ENCODE assay signal across 1 cellular context in the genomic region with DNA sequence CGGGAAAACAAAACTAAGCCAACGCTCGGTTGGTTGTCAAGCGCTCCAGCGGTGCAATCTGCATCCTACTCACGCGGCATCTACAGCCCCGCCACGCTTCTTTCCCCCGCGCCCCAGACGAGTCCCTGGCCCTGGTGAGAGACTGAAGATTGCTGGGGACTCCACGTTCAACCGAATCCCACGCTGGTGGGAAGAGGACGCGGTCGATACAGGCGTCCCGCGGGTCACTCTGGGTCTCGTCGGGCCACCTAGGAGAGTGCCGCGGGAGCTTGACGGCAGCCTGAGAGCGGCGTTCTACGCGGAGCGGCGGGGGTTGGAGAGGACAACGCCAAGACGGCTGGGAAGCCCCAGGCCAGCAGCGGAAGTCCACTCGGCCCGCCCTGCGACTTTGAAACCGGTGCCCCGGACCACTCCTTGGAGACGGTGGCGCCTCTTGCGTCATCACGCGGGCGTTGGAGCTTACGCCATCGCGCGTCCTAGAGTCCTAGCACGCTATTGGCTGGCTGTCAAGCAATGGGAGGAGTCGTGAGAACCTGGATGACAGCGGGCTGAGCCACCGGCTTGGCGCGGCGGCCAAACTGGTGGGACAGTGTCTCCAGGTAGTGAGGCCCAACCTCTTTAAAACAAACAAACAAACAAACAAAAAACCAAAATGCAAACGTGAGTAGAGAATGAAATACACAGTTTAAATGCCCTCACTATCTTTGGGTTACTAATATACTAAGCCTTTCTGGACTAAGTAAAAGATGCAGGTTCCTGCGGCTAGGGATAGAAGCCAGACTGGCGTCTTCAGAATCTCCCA.
A peak's percentile ranks its signal among the peaks of the same experiment; 100 is the strongest.
TF ChIP-seq lines count a peak whose summit lies in the region.

Gene SCLT1, minus strand, starts transcription at position 367 of the 802 bp plus-strand sequence. CDS start 436 bp downstream, outside the sequence.

TF ChIP-seq in HEK293, 187 proteins besides CTCF, POLR2A, EP300 and RAD21 (continued from another document):
- peak; percentile 99 for TF ChIP-seq ZNF629 (tag by site-specific recombination; IDR thresholded peaks at IDR 0.05)
- peak; percentile 87 for TF ChIP-seq ZBTB17 (tag by site-specific recombination; IDR thresholded peaks at IDR 0.05)
- no peak for TF ChIP-seq ZNF837 (tag by site-specific recombination; IDR thresholded peaks at IDR 0.05)
- TF ChIP-seq ZBTB48 (tag by site-specific recombination; IDR thresholded peaks at IDR 0.05), result no peak
- peak; percentile 25; the same call in 1 of the 2 replicates for TF ChIP-seq EGR2 (tag by site-specific recombination; IDR thresholded peaks at IDR 0.05; ENCODE audit: low read depth)
- TF ChIP-seq ZNF335 (tag by site-specific recombination; conservative IDR thresholded peaks at IDR 0.05), result peak; percentile 91
- no peak for TF ChIP-seq ZNF292 (tag by site-specific recombination; IDR thresholded peaks at IDR 0.05; ENCODE audit: borderline replicate concordance, low read depth)
- TF ChIP-seq GLIS1 (tag by site-specific recombination; IDR thresholded peaks at IDR 0.05), result peak; percentile 11; the same call in 1 of the 2 replicates
- no peak for TF ChIP-seq ZNF785 (tag by site-specific recombination; IDR thresholded peaks at IDR 0.05)
- peak; percentile 60 for TF ChIP-seq SP3 (tag by site-specific recombination; IDR thresholded peaks at IDR 0.05)
- TF ChIP-seq, protein P1, sequence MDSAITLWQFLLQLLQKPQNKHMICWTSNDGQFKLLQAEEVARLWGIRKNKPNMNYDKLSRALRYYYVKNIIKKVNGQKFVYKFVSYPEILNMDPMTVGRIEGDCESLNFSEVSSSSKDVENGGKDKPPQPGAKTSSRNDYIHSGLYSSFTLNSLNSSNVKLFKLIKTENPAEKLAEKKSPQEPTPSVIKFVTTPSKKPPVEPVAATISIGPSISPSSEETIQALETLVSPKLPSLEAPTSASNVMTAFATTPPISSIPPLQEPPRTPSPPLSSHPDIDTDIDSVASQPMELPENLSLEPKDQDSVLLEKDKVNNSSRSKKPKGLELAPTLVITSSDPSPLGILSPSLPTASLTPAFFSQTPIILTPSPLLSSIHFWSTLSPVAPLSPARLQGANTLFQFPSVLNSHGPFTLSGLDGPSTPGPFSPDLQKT (IDR thresholded peaks at IDR 0.05; ENCODE audit: borderline replicate concordance, low read depth, low read length), result peak; percentile 37; the same call in 1 of the 2 replicates
- TF ChIP-seq WT1 (tag by site-specific recombination; IDR thresholded peaks at IDR 0.05), result peak; percentile 28; the same call in 1 of the 2 replicates
- TF ChIP-seq ZIC2 (tag by site-specific recombination; IDR thresholded peaks at IDR 0.05), result peak; percentile 80
- TF ChIP-seq, protein P2, sequence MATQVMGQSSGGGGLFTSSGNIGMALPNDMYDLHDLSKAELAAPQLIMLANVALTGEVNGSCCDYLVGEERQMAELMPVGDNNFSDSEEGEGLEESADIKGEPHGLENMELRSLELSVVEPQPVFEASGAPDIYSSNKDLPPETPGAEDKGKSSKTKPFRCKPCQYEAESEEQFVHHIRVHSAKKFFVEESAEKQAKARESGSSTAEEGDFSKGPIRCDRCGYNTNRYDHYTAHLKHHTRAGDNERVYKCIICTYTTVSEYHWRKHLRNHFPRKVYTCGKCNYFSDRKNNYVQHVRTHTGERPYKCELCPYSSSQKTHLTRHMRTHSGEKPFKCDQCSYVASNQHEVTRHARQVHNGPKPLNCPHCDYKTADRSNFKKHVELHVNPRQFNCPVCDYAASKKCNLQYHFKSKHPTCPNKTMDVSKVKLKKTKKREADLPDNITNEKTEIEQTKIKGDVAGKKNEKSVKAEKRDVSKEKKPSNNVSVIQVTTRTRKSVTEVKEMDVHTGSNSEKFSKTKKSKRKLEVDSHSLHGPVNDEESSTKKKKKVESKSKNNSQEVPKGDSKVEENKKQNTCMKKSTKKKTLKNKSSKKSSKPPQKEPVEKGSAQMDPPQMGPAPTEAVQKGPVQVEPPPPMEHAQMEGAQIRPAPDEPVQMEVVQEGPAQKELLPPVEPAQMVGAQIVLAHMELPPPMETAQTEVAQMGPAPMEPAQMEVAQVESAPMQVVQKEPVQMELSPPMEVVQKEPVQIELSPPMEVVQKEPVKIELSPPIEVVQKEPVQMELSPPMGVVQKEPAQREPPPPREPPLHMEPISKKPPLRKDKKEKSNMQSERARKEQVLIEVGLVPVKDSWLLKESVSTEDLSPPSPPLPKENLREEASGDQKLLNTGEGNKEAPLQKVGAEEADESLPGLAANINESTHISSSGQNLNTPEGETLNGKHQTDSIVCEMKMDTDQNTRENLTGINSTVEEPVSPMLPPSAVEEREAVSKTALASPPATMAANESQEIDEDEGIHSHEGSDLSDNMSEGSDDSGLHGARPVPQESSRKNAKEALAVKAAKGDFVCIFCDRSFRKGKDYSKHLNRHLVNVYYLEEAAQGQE (tag by site-specific recombination; IDR thresholded peaks at IDR 0.05), result peak; percentile 26; the same call in 1 of the 2 replicates
- TF ChIP-seq TRIM28 (IDR thresholded peaks at IDR 0.05; ENCODE audit: borderline replicate concordance, low read length), result peak; percentile 74; the same call in 1 of the 2 replicates
- TF ChIP-seq ZNF777 (tag by site-specific recombination; IDR thresholded peaks at IDR 0.05; ENCODE audit: borderline replicate concordance), result peak; percentile 85; the same call in 1 of the 2 replicates
- TF ChIP-seq ZNF600 (tag by site-specific recombination; IDR thresholded peaks at IDR 0.05), result peak; percentile 48
- TF ChIP-seq, protein P3, sequence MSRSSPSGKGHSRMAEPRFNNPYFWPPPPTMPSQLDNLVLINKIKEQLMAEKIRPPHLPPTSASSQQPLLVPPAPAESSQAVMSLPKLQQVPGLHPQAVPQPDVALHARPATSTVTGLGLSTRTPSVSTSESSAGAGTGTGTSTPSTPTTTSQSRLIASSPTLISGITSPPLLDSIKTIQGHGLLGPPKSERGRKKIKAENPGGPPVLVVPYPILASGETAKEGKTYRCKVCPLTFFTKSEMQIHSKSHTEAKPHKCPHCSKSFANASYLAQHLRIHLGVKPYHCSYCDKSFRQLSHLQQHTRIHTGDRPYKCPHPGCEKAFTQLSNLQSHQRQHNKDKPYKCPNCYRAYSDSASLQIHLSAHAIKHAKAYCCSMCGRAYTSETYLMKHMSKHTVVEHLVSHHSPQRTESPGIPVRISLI (tag by site-specific recombination; IDR thresholded peaks at IDR 0.05), result no peak
- TF ChIP-seq SP2 (tag by site-specific recombination; IDR thresholded peaks at IDR 0.05), result peak; percentile 87
- no peak for TF ChIP-seq ZNF280D (tag by site-specific recombination; IDR thresholded peaks at IDR 0.05)
- no peak for TF ChIP-seq ZNF10 (tag by site-specific recombination; IDR thresholded peaks at IDR 0.05)
- peak; percentile 80 for TF ChIP-seq ZEB2 (tag by site-specific recombination; IDR thresholded peaks at IDR 0.05)
- TF ChIP-seq ZXDB (tag by site-specific recombination; IDR thresholded peaks at IDR 0.05), result peak; percentile 87
- peak; percentile 53; the same call in 1 of the 2 replicates for TF ChIP-seq ZNF76 (tag by site-specific recombination; IDR thresholded peaks at IDR 0.05; ENCODE audit: borderline replicate concordance, low read depth)
- TF ChIP-seq ZFP41 (tag by site-specific recombination; IDR thresholded peaks at IDR 0.05; ENCODE audit: borderline replicate concordance), result no peak
- TF ChIP-seq, protein P4, sequence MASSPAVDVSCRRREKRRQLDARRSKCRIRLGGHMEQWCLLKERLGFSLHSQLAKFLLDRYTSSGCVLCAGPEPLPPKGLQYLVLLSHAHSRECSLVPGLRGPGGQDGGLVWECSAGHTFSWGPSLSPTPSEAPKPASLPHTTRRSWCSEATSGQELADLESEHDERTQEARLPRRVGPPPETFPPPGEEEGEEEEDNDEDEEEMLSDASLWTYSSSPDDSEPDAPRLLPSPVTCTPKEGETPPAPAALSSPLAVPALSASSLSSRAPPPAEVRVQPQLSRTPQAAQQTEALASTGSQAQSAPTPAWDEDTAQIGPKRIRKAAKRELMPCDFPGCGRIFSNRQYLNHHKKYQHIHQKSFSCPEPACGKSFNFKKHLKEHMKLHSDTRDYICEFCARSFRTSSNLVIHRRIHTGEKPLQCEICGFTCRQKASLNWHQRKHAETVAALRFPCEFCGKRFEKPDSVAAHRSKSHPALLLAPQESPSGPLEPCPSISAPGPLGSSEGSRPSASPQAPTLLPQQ (tag by site-specific recombination; IDR thresholded peaks at IDR 0.05), result 0 out of 2 replicates have a peak, but pooled peaks have one; percentile 46
- TF ChIP-seq ZNF843 (tag by site-specific recombination; IDR thresholded peaks at IDR 0.05), result peak; percentile 19; the same call in 1 of the 2 replicates
- TF ChIP-seq ZNF501 (tag by site-specific recombination; IDR thresholded peaks at IDR 0.05), result peak; percentile 75
- peak; percentile 68; the same call in 1 of the 2 replicates for TF ChIP-seq KLF8 (tag by site-specific recombination; IDR thresholded peaks at IDR 0.05)
- TF ChIP-seq, protein P5, sequence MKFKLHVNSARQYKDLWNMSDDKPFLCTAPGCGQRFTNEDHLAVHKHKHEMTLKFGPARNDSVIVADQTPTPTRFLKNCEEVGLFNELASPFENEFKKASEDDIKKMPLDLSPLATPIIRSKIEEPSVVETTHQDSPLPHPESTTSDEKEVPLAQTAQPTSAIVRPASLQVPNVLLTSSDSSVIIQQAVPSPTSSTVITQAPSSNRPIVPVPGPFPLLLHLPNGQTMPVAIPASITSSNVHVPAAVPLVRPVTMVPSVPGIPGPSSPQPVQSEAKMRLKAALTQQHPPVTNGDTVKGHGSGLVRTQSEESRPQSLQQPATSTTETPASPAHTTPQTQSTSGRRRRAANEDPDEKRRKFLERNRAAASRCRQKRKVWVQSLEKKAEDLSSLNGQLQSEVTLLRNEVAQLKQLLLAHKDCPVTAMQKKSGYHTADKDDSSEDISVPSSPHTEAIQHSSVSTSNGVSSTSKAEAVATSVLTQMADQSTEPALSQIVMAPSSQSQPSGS (tag by site-specific recombination; IDR thresholded peaks at IDR 0.05; ENCODE audit: low read depth), result peak; percentile 79
- no peak for TF ChIP-seq ZNF16 (tag by site-specific recombination; IDR thresholded peaks at IDR 0.05; ENCODE audit: low read depth)
- peak; percentile 96 for TF ChIP-seq ZBTB21 (tag by site-specific recombination; IDR thresholded peaks at IDR 0.05)
- peak; percentile 56 for TF ChIP-seq SP7 (tag by site-specific recombination; IDR thresholded peaks at IDR 0.05)
- peak; percentile 40 for TF ChIP-seq ZBTB26 (tag by site-specific recombination; optimal IDR thresholded peaks at IDR 0.05)
- TF ChIP-seq, protein P6, sequence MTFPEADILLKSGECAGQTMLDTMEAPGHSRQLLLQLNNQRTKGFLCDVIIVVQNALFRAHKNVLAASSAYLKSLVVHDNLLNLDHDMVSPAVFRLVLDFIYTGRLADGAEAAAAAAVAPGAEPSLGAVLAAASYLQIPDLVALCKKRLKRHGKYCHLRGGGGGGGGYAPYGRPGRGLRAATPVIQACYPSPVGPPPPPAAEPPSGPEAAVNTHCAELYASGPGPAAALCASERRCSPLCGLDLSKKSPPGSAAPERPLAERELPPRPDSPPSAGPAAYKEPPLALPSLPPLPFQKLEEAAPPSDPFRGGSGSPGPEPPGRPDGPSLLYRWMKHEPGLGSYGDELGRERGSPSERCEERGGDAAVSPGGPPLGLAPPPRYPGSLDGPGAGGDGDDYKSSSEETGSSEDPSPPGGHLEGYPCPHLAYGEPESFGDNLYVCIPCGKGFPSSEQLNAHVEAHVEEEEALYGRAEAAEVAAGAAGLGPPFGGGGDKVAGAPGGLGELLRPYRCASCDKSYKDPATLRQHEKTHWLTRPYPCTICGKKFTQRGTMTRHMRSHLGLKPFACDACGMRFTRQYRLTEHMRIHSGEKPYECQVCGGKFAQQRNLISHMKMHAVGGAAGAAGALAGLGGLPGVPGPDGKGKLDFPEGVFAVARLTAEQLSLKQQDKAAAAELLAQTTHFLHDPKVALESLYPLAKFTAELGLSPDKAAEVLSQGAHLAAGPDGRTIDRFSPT (tag by site-specific recombination; IDR thresholded peaks at IDR 0.05), result peak; percentile 59; the same call in 1 of the 2 replicates
- TF ChIP-seq ZNF449 (tag by site-specific recombination; IDR thresholded peaks at IDR 0.05), result peak; percentile 73
- TF ChIP-seq ZFP37 (tag by site-specific recombination; IDR thresholded peaks at IDR 0.05), result peak; percentile 40; the same call in 1 of the 2 replicates
- no peak for TF ChIP-seq TCF7L2 (IDR thresholded peaks at IDR 0.05; ENCODE audit: borderline replicate concordance, low read depth, low read length)
- peak; percentile 46; the same call in 1 of the 2 replicates for TF ChIP-seq GLIS2 (tag by site-specific recombination; IDR thresholded peaks at IDR 0.05)
